8 cellular contexts compared by ENCODE assay signal in the genomic region with DNA sequence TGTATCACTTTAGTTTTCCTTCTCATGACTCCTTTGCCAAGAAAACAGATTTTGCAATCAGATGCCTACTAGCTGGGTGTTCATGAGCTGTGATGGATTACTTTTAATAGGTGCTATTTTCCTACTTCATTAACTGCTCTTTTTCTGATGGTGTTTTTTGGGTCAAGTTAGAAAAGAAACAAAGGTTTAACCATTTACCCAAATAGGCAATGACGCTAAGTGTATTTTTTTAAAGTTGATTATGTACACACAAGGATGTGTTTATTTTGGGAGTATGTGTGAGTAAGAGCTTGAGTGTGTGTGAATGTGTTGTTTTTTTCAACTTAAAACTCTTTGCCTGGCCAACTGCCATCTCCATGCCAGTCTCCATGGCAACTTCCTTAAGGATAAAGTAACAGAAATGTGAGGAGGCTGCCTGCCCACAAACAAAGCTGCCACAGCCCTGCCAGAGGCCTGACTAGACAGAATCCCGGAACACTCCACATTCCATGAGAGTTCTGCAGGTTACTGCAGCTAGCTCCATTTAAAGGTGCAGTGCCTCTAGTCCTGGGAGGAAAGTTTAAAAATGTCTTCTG.
DNase-seq lines count a peak whose midpoint lies in the region; ATAC-seq and TF ChIP-seq lines count a peak whose summit lies in the region.

No MANE protein-coding gene starts in this region.

- no peaks in the 10 kb centered on the region for H3K4me1 Mint-ChIP-seq in effector memory CD8-positive, alpha-beta T cell (ENCODE audit: low read depth in 2 of 2)

- no peaks in the 10 kb centered on the region for H3K9me3 Mint-ChIP-seq in effector memory CD8-positive, alpha-beta T cell

- no peak overlapping the region for H3K4me3 ChIP-seq in AG09309 (ENCODE audit: control insufficient read depth, low read depth, low read length)

- no peak for TF ChIP-seq CTCF in AG09309 (IDR thresholded peaks at IDR 0.05; ENCODE audit: control insufficient read depth, insufficient read depth, low read depth, low read length, missing control alignments)

- no peak overlapping the region for H3K27ac Mint-ChIP-seq in effector memory CD8-positive, alpha-beta T cell

- no peaks in the 10 kb centered on the region for H3K27me3 Mint-ChIP-seq in effector memory CD8-positive, alpha-beta T cell

- no peak for ATAC-seq in GM19452 (IDR thresholded peaks at IDR 0.05; ENCODE audit: unreplicated experiment)
- ATAC-seq in effector memory CD8-positive, alpha-beta T cell (replicated peaks): no peak

- no peak overlapping the region for H3K4me3 Mint-ChIP-seq in effector memory CD8-positive, alpha-beta T cell

- DNase-seq in AG09309 (ENCODE audit: low read depth) (peak; percentile 97), NCI-H1694 (lab: John Stamatoyannopoulos, UW) (peak; percentile 1), astrocyte of the hippocampus (ENCODE audit: low read depth, low spot score) (peak; percentile 99), iPS DF 19.7 (ENCODE audit: low read depth, low spot score) (peak; percentile 54), stromal cell of bone marrow (ENCODE audit: low read depth) (peak; percentile 95), cerebellum (ENCODE audit: low spot score) (no peak)
- DNase-seq in effector memory CD8-positive, alpha-beta T cell: no peak

- no peaks in the 10 kb centered on the region for H3K36me3 Mint-ChIP-seq in effector memory CD8-positive, alpha-beta T cell (ENCODE audit: insufficient read depth)

Comparison
In these comparisons a context has a peak if more than half of its experiments do, and no peak if none do; other contexts are left out.
1. DNase-seq: peak in AG09309 (single experiment), NCI-H1694 (single experiment), astrocyte of the hippocampus (single experiment), iPS DF 19.7 (single experiment) and stromal cell of bone marrow (single experiment); none in cerebellum (single experiment) and effector memory CD8-positive, alpha-beta T cell (0 of 3).